ENCODE assay signal across 8 cellular contexts in genomic region chr1:1677718-1678580, GRCh38. TPM values are rescaled to one million over a fixed set of nuclear protein-coding genes. Genes with fewer than 3 reads are reported as not detected.
A peak's percentile ranks its signal among the peaks of the same experiment; 100 is the strongest.
DNase-seq lines count a peak whose midpoint lies in the region; ATAC-seq and TF ChIP-seq lines count a peak whose summit lies in the region.

No MANE protein-coding gene starts in this region.

- H3K4me1 Mint-ChIP-seq in Caco-2 (ENCODE audit: low read depth, unreplicated experiment), result no peaks in the 10 kb centered on the region

- no TSS peak for BruUV-seq in Caco-2 (replicated peaks; lab: Mats Ljungman, UMichigan)

- H3K4me3 ChIP-seq in BLaER1 (peak overlapping the region; percentile 53), mucosa of descending colon (no peak overlapping the region), Caco-2 (ENCODE audit: low read depth, low read length) (no peak overlapping the region)
- H3K4me3 ChIP-seq in Jurkat, Clone E6-1 (ENCODE audit: low read length), result peak overlapping the region; percentile 58

- H3K4me1 ChIP-seq in BLaER1 (peaks cover 55% of the 10 kb centered on the region), mucosa of descending colon (ENCODE audit: low read depth) (peaks cover 23% of the 10 kb centered on the region), Caco-2 (no peaks in the 10 kb centered on the region)

- H3K36me3 ChIP-seq in BLaER1 (peaks cover 24% of the 10 kb centered on the region), mucosa of descending colon (ENCODE audit: low read depth) (no peaks in the 10 kb centered on the region), Caco-2 (ENCODE audit: control insufficient read depth, insufficient read depth, low read length) (no peaks in the 10 kb centered on the region)

- peak overlapping the region; percentile 82 for H3K27ac ChIP-seq in BLaER1

- peak; percentile 58 for ATAC-seq in mucosa of descending colon

- DNase-seq in GM20000 (ENCODE audit: low spot score), result peak; percentile 86
- peak; percentile 76 for DNase-seq in Jurkat, Clone E6-1 (ENCODE audit: low read depth, low spot score)
- peak; percentile 33 for DNase-seq in activated T-helper 1 cell treated with Interleukin-2 at 50 U/mL for 16 hours (ENCODE audit: low read depth)
- DNase-seq in mucosa of descending colon, result peak; percentile 51 to 75 (median 54)
- no peak for DNase-seq in NCI-H1694 treated with DMSO at 0.1 percent for 48 hours (lab: John Stamatoyannopoulos, UW)
- no peak for DNase-seq in Caco-2
- no peak for DNase-seq in NCI-H128 (lab: John Stamatoyannopoulos, UW; ENCODE audit: unreplicated experiment)

- peak overlapping the region; percentile 87 for H3K4me2 ChIP-seq in BLaER1

- H3K9me3 Mint-ChIP-seq in Caco-2 (ENCODE audit: unreplicated experiment), result no peaks in the 10 kb centered on the region

- no peaks in the 10 kb centered on the region for H3K9me3 ChIP-seq in BLaER1
- H3K9me3 ChIP-seq in mucosa of descending colon, result no peaks in the 10 kb centered on the region
- no peaks in the 10 kb centered on the region for H3K9me3 ChIP-seq in Caco-2

- H3K27ac Mint-ChIP-seq in Caco-2 (ENCODE audit: unreplicated experiment), result no peak overlapping the region

- peaks cover 70% of the 10 kb centered on the region for H4K20me1 ChIP-seq in BLaER1

- H3K9ac ChIP-seq in BLaER1, result peak overlapping the region; percentile 54

- H3K4me3 Mint-ChIP-seq in Caco-2 (ENCODE audit: unreplicated experiment), result no peak overlapping the region

- peaks cover 14% of the 10 kb centered on the region for H3K36me3 Mint-ChIP-seq in Caco-2 (ENCODE audit: insufficient read depth, unreplicated experiment)

- POLR2A ChIA-PET in Caco-2 (lab: Charles Lee), result no interaction called here

- intact Hi-C loops in mucosa of descending colon (cut with DNase I, micrococcal nuclease) (no loop called here), Caco-2 (cut with micrococcal nuclease; ENCODE audit: unreplicated experiment) (no loop called here)

- H3K27me3 Mint-ChIP-seq in Caco-2 (ENCODE audit: insufficient read depth, unreplicated experiment), result no peaks in the 10 kb centered on the region

- H3K27me3 ChIP-seq in BLaER1 (no peaks in the 10 kb centered on the region), Caco-2 (replicated peaks; ENCODE audit: control insufficient read depth, insufficient read depth, low read length) (no peaks in the 10 kb centered on the region)

- CTCF ChIA-PET in Caco-2 (lab: Charles Lee), result no interaction called here

- TF ChIP-seq CTCF in GM20000 (IDR thresholded peaks at IDR 0.05; ENCODE audit: extremely low read depth, missing control alignments), result no peak
- no peak for TF ChIP-seq CTCF in mucosa of descending colon (IDR thresholded peaks at IDR 0.05)
- no peak for TF ChIP-seq CTCF in Caco-2 (IDR thresholded peaks at IDR 0.05; ENCODE audit: insufficient read depth in 1 of 2, low read depth in 1 of 2, low read length in 1 of 2, severe bottlenecking in 1 of 2, unreplicated experiment in 1 of 2)

RNA-seq across cellular contexts. Expression of gene SLC35E2B, which starts 14.6 kb away (rescaled TPM):
- polyA plus RNA-seq in Jurkat, Clone E6-1 (2012; ENCODE audit: insufficient read depth, insufficient read length), result 29.5 TPM
- total RNA-seq in mucosa of descending colon (10 to 100 TPM; 32.4 to 75.2 (median 73.8) TPM), Caco-2 (2022) (26.1 and 26.4 TPM in 2 replicates)

RNA-seq across cellular contexts. Expression of gene CDK11B, which starts 19.1 kb away (rescaled TPM):
- polyA plus RNA-seq in Jurkat, Clone E6-1 (2012; ENCODE audit: insufficient read depth, insufficient read length), result 77.6 TPM
- total RNA-seq in mucosa of descending colon (10 to 100 TPM; 31.9 to 45.6 (median 36.8) TPM), Caco-2 (2022) (29.3 and 30.2 TPM in 2 replicates)

RNA-seq across cellular contexts. Expression of gene MMP23B, which starts 46.0 kb away (rescaled TPM):
- polyA plus RNA-seq in Jurkat, Clone E6-1 (2012; ENCODE audit: insufficient read depth, insufficient read length), result 2.2 TPM
- total RNA-seq in mucosa of descending colon, result 1 to 10 TPM; 7.2 to 8.7 (median 7.4) TPM
- total RNA-seq in Caco-2 (2022), result 3.7 and 6.0 TPM in 2 replicates

RNA-seq across cellular contexts. Expression of gene CDK11A, which starts 46.2 kb away (rescaled TPM):
- 42.4 TPM for polyA plus RNA-seq in Jurkat, Clone E6-1 (2012; ENCODE audit: insufficient read depth, insufficient read length)
- 10 to 100 TPM; 67.1 to 91.0 (median 83.5) TPM for total RNA-seq in mucosa of descending colon
- total RNA-seq in Caco-2 (2022), result 49.6 and 53.7 TPM in 2 replicates

Comparison
In these comparisons a context has a peak if more than half of its experiments do, and no peak if none do; other contexts are left out.
1. H3K4me3 ChIP-seq: peak in BLaER1 (single experiment) and Jurkat, Clone E6-1 (single experiment); none in mucosa of descending colon (single experiment) and Caco-2 (single experiment).
2. DNase-seq: peak in GM20000 (single experiment), Jurkat, Clone E6-1 (single experiment), activated T-helper 1 cell treated with Interleukin-2 at 50 U/mL for 16 hours (single experiment) and mucosa of descending colon (3 of 3); none in NCI-H1694 treated with DMSO at 0.1 percent for 48 hours (single experiment), Caco-2 (0 of 2) and NCI-H128 (single experiment).